ENCODE assay signal across 8 cellular contexts in genomic region chr14:92690171-92691011, GRCh38. TPM values are rescaled to one million over a fixed set of nuclear protein-coding genes. Genes with fewer than 3 reads are reported as not detected.
DNase-seq lines count a peak whose midpoint lies in the region; ATAC-seq and TF ChIP-seq lines count a peak whose summit lies in the region.

No MANE protein-coding gene starts in this region.

- peak; percentile 21 for DNase-seq in activated CD4-positive, alpha-beta memory T cell treated with anti-CD3 and anti-CD28 coated beads for 36 hours
- no peak for DNase-seq in activated CD4-positive, alpha-beta memory T cell treated with anti-CD3 and anti-CD28 coated beads, Interleukin-2, amount 10 ng/mL, durations not matched to agents 7 days and 5 days
- DNase-seq in NAMALWA (ENCODE audit: low spot score) (peak; percentile 51), kidney glomerular epithelial cell (lab: John Stamatoyannopoulos, UW) (peak; percentile 42)
- no peak for DNase-seq in stimulated activated CD4-positive, alpha-beta T cell treated with anti-CD3 and anti-CD28 coated beads, Interleukin-2, amount 100 ng/mL, for 48 hours

- intact Hi-C loops in activated CD4-positive, alpha-beta memory T cell treated with anti-CD3 and anti-CD28 coated beads for 36 hours (cut with micrococcal nuclease) = no loop called here

- H3K4me3 ChIP-seq in WI38 (ENCODE audit: low read depth, low read length) = no peak overlapping the region

- POLR2A ChIA-PET in activated CD4-positive, alpha-beta memory T cell treated with anti-CD3 and anti-CD28 coated beads for 36 hours (lab: Charles Lee) = interaction anchor here (0.6 kb wide), 1 partner anchor 353 kb away, joined by 3 read pairs; no protein-coding TSS in a partner anchor
- POLR2A ChIA-PET in activated CD4-positive, alpha-beta memory T cell treated with anti-CD3 and anti-CD28 coated beads, Interleukin-2, amount 10 ng/mL, durations not matched to agents 7 days and 5 days (lab: Charles Lee) = interaction anchor here (0.6 kb wide), 1 partner anchor 472 kb away, joined by 3 read pairs; no protein-coding TSS in a partner anchor

- H3K4me1 Mint-ChIP-seq in activated CD4-positive, alpha-beta memory T cell treated with anti-CD3 and anti-CD28 coated beads for 36 hours (ENCODE audit: low read depth) = peaks cover 20% of the 10 kb centered on the region
- peaks cover 8% of the 10 kb centered on the region for H3K4me1 Mint-ChIP-seq in activated CD4-positive, alpha-beta memory T cell treated with anti-CD3 and anti-CD28 coated beads, Interleukin-2, amount 10 ng/mL, durations not matched to agents 7 days and 5 days

- no peak overlapping the region for H3K27ac Mint-ChIP-seq in activated CD4-positive, alpha-beta memory T cell treated with anti-CD3 and anti-CD28 coated beads for 36 hours
- no peak overlapping the region for H3K27ac Mint-ChIP-seq in activated CD4-positive, alpha-beta memory T cell treated with anti-CD3 and anti-CD28 coated beads, Interleukin-2, amount 10 ng/mL, durations not matched to agents 7 days and 5 days

- H3K4me3 Mint-ChIP-seq in activated CD4-positive, alpha-beta memory T cell treated with anti-CD3 and anti-CD28 coated beads for 36 hours = no peak overlapping the region
- H3K4me3 Mint-ChIP-seq in activated CD4-positive, alpha-beta memory T cell treated with anti-CD3 and anti-CD28 coated beads, Interleukin-2, amount 10 ng/mL, durations not matched to agents 7 days and 5 days = no peak overlapping the region

- no peaks in the 10 kb centered on the region for H3K9me3 Mint-ChIP-seq in activated CD4-positive, alpha-beta memory T cell treated with anti-CD3 and anti-CD28 coated beads for 36 hours
- H3K9me3 Mint-ChIP-seq in activated CD4-positive, alpha-beta memory T cell treated with anti-CD3 and anti-CD28 coated beads, Interleukin-2, amount 10 ng/mL, durations not matched to agents 7 days and 5 days = no peaks in the 10 kb centered on the region

- ATAC-seq in HG03135 (IDR thresholded peaks at IDR 0.05; ENCODE audit: unreplicated experiment) (no peak), HG02588 (IDR thresholded peaks at IDR 0.05; ENCODE audit: unreplicated experiment) (no peak)

- CTCF ChIA-PET in activated CD4-positive, alpha-beta memory T cell treated with anti-CD3 and anti-CD28 coated beads for 36 hours (lab: Charles Lee) = interaction anchor here (0.9 to 6.4 kb wide), 14 partner anchors 9 to 597 kb away, joined by 3 to 32 read pairs (median 5); no protein-coding TSS in a partner anchor
- CTCF ChIA-PET in activated CD4-positive, alpha-beta memory T cell treated with anti-CD3 and anti-CD28 coated beads, Interleukin-2, amount 10 ng/mL, durations not matched to agents 7 days and 5 days (lab: Charles Lee) = interaction anchor here (0.6 to 1.6 kb wide), 9 partner anchors 9 to 569 kb away, joined by 3 to 5 read pairs (median 3); partner anchors contain the start of genes CPSF2 and NDUFB1

- peak; percentile 37 for TF ChIP-seq CTCF in WI38 (IDR thresholded peaks at IDR 0.05; ENCODE audit: low read depth, low read length)

- peaks cover 3% of the 10 kb centered on the region for H3K36me3 Mint-ChIP-seq in activated CD4-positive, alpha-beta memory T cell treated with anti-CD3 and anti-CD28 coated beads for 36 hours
- H3K36me3 Mint-ChIP-seq in activated CD4-positive, alpha-beta memory T cell treated with anti-CD3 and anti-CD28 coated beads, Interleukin-2, amount 10 ng/mL, durations not matched to agents 7 days and 5 days (ENCODE audit: low read depth) = peaks cover 10% of the 10 kb centered on the region

- H3K27me3 Mint-ChIP-seq in activated CD4-positive, alpha-beta memory T cell treated with anti-CD3 and anti-CD28 coated beads for 36 hours = peaks cover 2% of the 10 kb centered on the region
- H3K27me3 Mint-ChIP-seq in activated CD4-positive, alpha-beta memory T cell treated with anti-CD3 and anti-CD28 coated beads, Interleukin-2, amount 10 ng/mL, durations not matched to agents 7 days and 5 days = peaks cover 10% of the 10 kb centered on the region

RNA-seq across cellular contexts. Expression of gene LGMN, which starts 58.0 kb away (rescaled TPM):
- total RNA-seq in activated CD4-positive, alpha-beta memory T cell treated with anti-CD3 and anti-CD28 coated beads for 36 hours = 10 to 100 TPM in 1 of 2 experiments, 1 to 10 TPM in 1; 9.2 to 10.2 TPM
- total RNA-seq in activated CD4-positive, alpha-beta memory T cell treated with anti-CD3 and anti-CD28 coated beads, Interleukin-2, amount 10 ng/mL, durations not matched to agents 7 days and 5 days = 1 to 10 TPM; 5.3 to 5.9 TPM

Comparison
In these comparisons a context has a peak if more than half of its experiments do, and no peak if none do; other contexts are left out.
1. DNase-seq: peak in activated CD4-positive, alpha-beta memory T cell treated with anti-CD3 and anti-CD28 coated beads for 36 hours (single experiment), NAMALWA (single experiment) and kidney glomerular epithelial cell (single experiment); none in activated CD4-positive, alpha-beta memory T cell treated with anti-CD3 and anti-CD28 coated beads, Interleukin-2, amount 10 ng/mL, durations not matched to agents 7 days and 5 days (single experiment) and stimulated activated CD4-positive, alpha-beta T cell treated with anti-CD3 and anti-CD28 coated beads, Interleukin-2, amount 100 ng/mL, for 48 hours (0 of 2).